ENCODE assay signal across 34 cellular contexts in genomic region chr20:2374346-2375125, GRCh38. TPM values are rescaled to one million over a fixed set of nuclear protein-coding genes. Genes with fewer than 3 reads are reported as not detected.
"Had no signal": no experiment of that assay in that cellular context is flagged by ENCODE, and none has a peak within 500 bp of the region (broad histone marks: within the 10 kb centered on the region; RNA-seq: fewer than 3 reads in every experiment).

No MANE protein-coding gene starts in this region.

- H3K4me3 ChIP-seq: ascending aorta, breast epithelium, coronary artery, dorsolateral prefrontal cortex, gastroesophageal sphincter had no signal

- H3K27me3 ChIP-seq: ascending aorta had no signal

- H3K9me3 ChIP-seq: ascending aorta, breast epithelium, gastroesophageal sphincter had no signal

- H3K27ac ChIP-seq: ascending aorta, breast epithelium, coronary artery, dorsolateral prefrontal cortex, foreskin keratinocyte, gastroesophageal sphincter, WERI-Rb-1 had no signal

- H3K36me3 ChIP-seq: ascending aorta, breast epithelium, gastroesophageal sphincter, WERI-Rb-1 had no signal

- DNase-seq: activated B cell treated with CpG ODN at 0.5 μM for 24 hours; activated CD4-positive, alpha-beta T cell treated with anti-CD3 and anti-CD28 coated beads for 48 hours; activated CD4-positive, alpha-beta T cell treated with anti-CD3 and anti-CD28 coated beads, Interleukin-2, amount 50 U/mL, for 1 hour; activated CD4-positive, alpha-beta T cell treated with anti-CD3 and anti-CD28 coated beads, Interleukin-2, amount 50 U/mL, for 48 hours; activated CD8-positive, alpha-beta memory T cell treated with anti-CD3 and anti-CD28 coated beads, Interleukin-2, amount 10 ng/mL, durations not matched to agents 7 days and 5 days; activated CD8-positive, alpha-beta memory T cell treated with anti-CD3 and anti-CD28 coated beads, Interleukin-2, amount 50 U/mL, for 48 hours; activated CD8-positive, alpha-beta T cell treated with anti-CD3 and anti-CD28 coated beads for 36 hours; activated gamma-delta T cell; activated naive CD4-positive, alpha-beta T cell; activated naive CD4-positive, alpha-beta T cell treated with anti-CD3 and anti-CD28 coated beads, Interleukin-2, amount 10 ng/mL, durations not matched to agents 7 days and 5 days; activated naive CD8-positive, alpha-beta T cell treated with anti-CD3 and anti-CD28 coated beads, Interleukin-2, amount 10 ng/mL, durations not matched to agents 7 days and 5 days; activated T-cell treated with anti-CD3 and anti-CD28 coated beads for 4 hours; activated T-cell treated with anti-CD3 and anti-CD28 coated beads, Interleukin-2, amount 50 U/mL, for 24 hours; activated T-cell treated with anti-CD3 and anti-CD28 coated beads, Interleukin-2, amount 50 U/mL, for 72 hours; dorsolateral prefrontal cortex; effector memory CD4-positive, alpha-beta T cell; endodermal cell; foreskin keratinocyte; T-helper 1 cell; T-helper 17 cell; T1000; WERI-Rb-1 had no signal

- H3K4me1 ChIP-seq: ascending aorta, breast epithelium, foreskin keratinocyte, gastroesophageal sphincter had no signal

- ATAC-seq: activated CD4-positive, CD25-positive, alpha-beta regulatory T cell treated with anti-CD3 and anti-CD28 coated beads, Interleukin-2, amount 50 U/mL, for 24 hours; activated CD8-positive, alpha-beta memory T cell treated with anti-CD3 and anti-CD28 coated beads, Interleukin-2, amount 10 ng/mL, durations not matched to agents 7 days and 5 days; activated CD8-positive, alpha-beta T cell treated with anti-CD3 and anti-CD28 coated beads for 36 hours; activated naive CD4-positive, alpha-beta T cell treated with anti-CD3 and anti-CD28 coated beads, Interleukin-2, amount 50 U/mL, for 72 hours; activated T-cell treated with anti-CD3 and anti-CD28 coated beads, Interleukin-2, amount 50 U/mL, for 72 hours; foreskin keratinocyte; gastroesophageal sphincter; T-helper 17 cell had no signal

RNA-seq across cellular contexts. Expression of gene TGM6, which starts 6.2 kb away (rescaled TPM):
- total RNA-seq: activated B cell treated with CpG ODN at 0.5 μM for 24 hours; activated CD8-positive, alpha-beta memory T cell treated with anti-CD3 and anti-CD28 coated beads for 36 hours; activated CD8-positive, alpha-beta memory T cell treated with anti-CD3 and anti-CD28 coated beads, Interleukin-2, amount 10 ng/mL, durations not matched to agents 7 days and 5 days; activated CD8-positive, alpha-beta T cell treated with anti-CD3 and anti-CD28 coated beads for 36 hours; activated naive CD4-positive, alpha-beta T cell treated with anti-CD3 and anti-CD28 coated beads, Interleukin-2, amount 50 U/mL, for 72 hours; activated naive CD8-positive, alpha-beta T cell treated with anti-CD3 and anti-CD28 coated beads, Interleukin-2, amount 10 ng/mL, durations not matched to agents 7 days and 5 days; activated T-cell treated with anti-CD3 and anti-CD28 coated beads, Interleukin-2, amount 50 U/mL, for 72 hours; ascending aorta; breast epithelium; cardiac septum; cerebellum; endodermal cell; epithelial cell of proximal tubule; esophagus mucosa; foreskin keratinocyte; gastroesophageal sphincter; glomerular endothelial cell; T-helper 17 cell had no signal
- polyA plus RNA-seq: foreskin keratinocyte had no signal
